7 cellular contexts compared by ENCODE assay signal in the genomic region with DNA sequence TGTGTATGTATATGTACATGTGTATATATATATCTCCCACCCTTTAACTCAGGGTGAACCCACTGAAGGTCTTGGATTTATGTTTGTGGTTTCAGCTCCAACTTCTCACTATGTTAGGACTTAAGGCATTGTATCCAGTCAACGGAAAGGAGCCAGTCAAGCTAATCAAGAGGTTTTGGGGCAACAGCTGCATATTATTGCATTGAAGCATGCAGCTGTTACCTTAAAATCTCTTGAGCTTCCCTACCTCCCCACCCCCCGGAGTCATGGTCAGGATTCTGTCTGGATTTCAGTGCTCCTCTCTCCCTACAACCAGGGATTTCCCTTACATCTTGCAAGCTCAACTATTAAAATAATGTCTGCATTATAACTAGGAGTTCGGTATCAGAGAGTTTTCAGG.
"Had no signal": no experiment of that assay in that cellular context is flagged by ENCODE, and none has a peak within 500 bp of the region (broad histone marks: within the 10 kb centered on the region; RNA-seq: fewer than 3 reads in every experiment).

No MANE protein-coding gene starts in this region.

- H3K9me3 Mint-ChIP-seq: HFFc6 had no signal

- DNase-seq: GM23248, GOT3, H7, HFFc6, IMR-90 had no signal

- H3K4me1 ChIP-seq: HAP-1 had no signal

- H3K9me3 ChIP-seq: HAP-1 had no signal

- H3K27ac Mint-ChIP-seq: HFFc6 had no signal

- H3K36me3 ChIP-seq: HAP-1 had no signal

- H3K9ac ChIP-seq: GM23248 had no signal

- H3K4me3 Mint-ChIP-seq: HFFc6 had no signal

- H2AFZ ChIP-seq: GM23248 had no signal

- H3K4me3 ChIP-seq: GM23248, HAP-1 had no signal

- H3K27ac ChIP-seq: GM23248 had no signal

- ATAC-seq: HCT116 had no signal
